In the genomic region with DNA sequence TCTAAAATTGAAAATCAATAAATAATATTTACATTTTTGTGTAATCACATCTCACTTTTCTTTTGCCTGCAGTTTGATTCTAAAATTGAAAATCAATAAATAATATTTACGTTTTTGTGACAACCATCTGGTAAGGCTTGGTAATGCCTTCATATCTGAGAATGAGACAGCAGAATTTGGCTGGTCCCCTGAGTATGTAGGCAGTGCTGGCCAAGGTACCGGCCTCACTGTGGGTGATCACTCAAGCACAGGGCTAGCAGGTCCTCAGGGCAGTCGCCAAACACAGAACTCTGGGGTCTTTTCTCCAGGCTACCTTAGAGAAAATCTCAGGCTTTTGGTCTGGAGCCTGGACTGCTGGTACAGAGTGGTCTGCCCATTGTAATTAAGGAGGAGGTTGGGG, we compare ENCODE assay signal across 29 cellular contexts. TPM values are rescaled to one million over a fixed set of nuclear protein-coding genes. Genes with fewer than 3 reads are reported as not detected.
DNase-seq lines count a peak whose midpoint lies in the region; ATAC-seq, FAIRE-seq and TF ChIP-seq lines count a peak whose summit lies in the region.
"Had no signal": no experiment of that assay in that cellular context is flagged by ENCODE, and none has a peak within 500 bp of the region (broad histone marks: within the 10 kb centered on the region; RNA-seq: fewer than 3 reads in every experiment).

No MANE protein-coding gene starts in this region.

- H3K4me3 ChIP-seq in BLaER1 (no peak overlapping the region), HEK293 (ENCODE audit: low read depth, low read length) (no peak overlapping the region), K562 (no peak overlapping the region), mesendoderm (ENCODE audit: low read length) (no peak overlapping the region)
- H3K4me3 ChIP-seq: A549, HAP-1, PC-9, SJSA1 had no signal

- H3K9me1 ChIP-seq in K562 (ENCODE audit: control insufficient read depth, insufficient read depth, low read length) = no peaks in the 10 kb centered on the region

- POLR2A ChIA-PET in HEK293 (lab: Yijun Ruan, JAX) = no interaction called here
- POLR2A ChIA-PET in K562 (lab: Yijun Ruan, JAX) = no interaction called here

- H3K56ac ChIP-seq in mesendoderm (ENCODE audit: low read length) = no peak overlapping the region

- 5% methylated on average over 3 of the region's 3 CpGs for WGBS in K562 (ENCODE audit: insufficient coverage, low coverage, missing lambda C conversion rate)
- no CpG with 5 or more reads among the region's 3 CpGs for WGBS in mesendoderm (ENCODE audit: extremely low coverage, insufficient coverage, low lambda C conversion rate)

- H3K9me3 ChIP-seq in BLaER1 (no peaks in the 10 kb centered on the region), HEK293 (ENCODE audit: control insufficient read depth, insufficient read depth, low read depth, low read length) (no peaks in the 10 kb centered on the region), K562 (replicated peaks; ENCODE audit: control insufficient read depth, insufficient read depth, low read depth, low read length) (no peaks in the 10 kb centered on the region)
- H3K9me3 ChIP-seq: A549, HAP-1, SJSA1 had no signal

- H4K5ac ChIP-seq in mesendoderm (ENCODE audit: low read length) = no peak overlapping the region

- no peak overlapping the region for H3K27ac ChIP-seq in BLaER1
- H3K27ac ChIP-seq in HEK293 (ENCODE audit: extremely low read depth, low read depth, low read length) = no peak overlapping the region
- H3K27ac ChIP-seq in K562 (ENCODE audit: extremely low read depth, low read depth, low read length) = no peak overlapping the region
- H3K27ac ChIP-seq in mesendoderm (ENCODE audit: low read depth, low read length) = no peak overlapping the region
- H3K27ac ChIP-seq: A549, PC-9, SJSA1 had no signal

- peak; percentile 87 for ATAC-seq in K562
- ATAC-seq: A549, Right ventricle myocardium inferior had no signal

- CTCF ChIA-PET in HEK293 (lab: Yijun Ruan, JAX) = no interaction called here
- CTCF ChIA-PET in K562 (lab: Yijun Ruan, JAX; ENCODE audit: low intra/inter-chr PET ratio) = interaction anchor here (0.6 kb wide), 1 partner anchor 17 kb away, joined by 3 read pairs; no protein-coding TSS in a partner anchor

- TF ChIP-seq RAD21 in K562 (CRISPR knock-in tag; conservative IDR thresholded peaks at IDR 0.05 in 1 of 2, IDR thresholded peaks at IDR 0.05 in 1 of 2) = no peak

- no peaks in the 10 kb centered on the region for H3K79me1 ChIP-seq in mesendoderm (ENCODE audit: low read length)

- H4K20me1 ChIP-seq in BLaER1 = no peaks in the 10 kb centered on the region
- H4K20me1 ChIP-seq in K562 (replicated peaks; ENCODE audit: control insufficient read depth, insufficient read depth, low read length) = no peaks in the 10 kb centered on the region

- DNase-seq in K562 (ENCODE audit: extremely low read depth in 1 of 4, low spot score in 3 of 4) (peak in 2 of 4 experiments; percentile 53 to 65), mesendoderm (no peak), NCI-H1930 (lab: John Stamatoyannopoulos, UW) (no peak), NCI-H2029 treated with DMSO at 0.1 percent for 48 hours (lab: John Stamatoyannopoulos, UW) (no peak)
- no peak for DNase-seq in activated naive CD4-positive, alpha-beta T cell treated with anti-CD3 and anti-CD28 coated beads, Interleukin-2, amount 50 U/mL, for 16 hours
- DNase-seq: AML-193; C1 segment of cervical spinal cord; CD4-positive, alpha-beta memory T cell; COR-L47; DMS53; GOT3; IMR-90; NCI-H1092; NCI-H1417 treated with DMSO at 0.1 percent for 48 hours; NCI-H1694 treated with DMSO at 0.1 percent for 48 hours; NCI-H2171 treated with DMSO at 0.1 percent for 48 hours; NCI-H345; NCI-H510A treated with DMSO at 0.1 percent for 48 hours; NK-92 treated with Interleukin-12 subunit alpha and Interleukin-12 subunit beta, amount 100 ng/mL, for 24 hours; PC-9 had no signal

- H2BK5ac ChIP-seq in mesendoderm (ENCODE audit: low read length) = no peak overlapping the region

- TF ChIP-seq POLR2A in K562 (conservative IDR thresholded peaks at IDR 0.05) = no peak

- H4K8ac ChIP-seq in mesendoderm (ENCODE audit: low read depth, low read length) = no peak overlapping the region

- intact Hi-C loops in K562 (cut with micrococcal nuclease) = no loop called here

- in situ Hi-C loops in K562 (cut with MboI) = no loop called here

- peak overlapping the region; percentile 16; the same call in 1 of the 2 replicates for H3K4me2 ChIP-seq in BLaER1
- no peak overlapping the region; the same call in 1 of the 2 replicates for H3K4me2 ChIP-seq in K562 (ENCODE audit: insufficient read depth, low read length)
- H3K4me2 ChIP-seq in mesendoderm (ENCODE audit: low read length) = no peak overlapping the region
- H3K4me2 ChIP-seq: A549, PC-9 had no signal

- no peak overlapping the region for H2AK5ac ChIP-seq in mesendoderm (ENCODE audit: low read length)

- TF ChIP-seq EP300 in K562 (IDR thresholded peaks at IDR 0.05; ENCODE audit: low read length) = no peak

- H3K27me3 ChIP-seq in BLaER1 (no peaks in the 10 kb centered on the region), K562 (ENCODE audit: control insufficient read depth in 2 of 2, insufficient read depth in 2 of 2, low read length in 2 of 2) (no peaks in the 10 kb centered on the region), mesendoderm (ENCODE audit: insufficient read depth, low read length, poor library complexity) (no peaks in the 10 kb centered on the region)
- H3K27me3 ChIP-seq: SJSA1 had no signal

- peaks cover 9% of the 10 kb centered on the region for H3K36me3 ChIP-seq in BLaER1
- no peaks in the 10 kb centered on the region for H3K36me3 ChIP-seq in HEK293 (ENCODE audit: control insufficient read depth in 2 of 2, insufficient read depth in 1 of 2, low read length in 2 of 2)
- no peaks in the 10 kb centered on the region for H3K36me3 ChIP-seq in K562 (ENCODE audit: control insufficient read depth, insufficient read depth, low read length)
- H3K36me3 ChIP-seq in mesendoderm (ENCODE audit: control insufficient read depth, insufficient read depth, low read length) = no peaks in the 10 kb centered on the region
- H3K36me3 ChIP-seq: HAP-1, SJSA1 had no signal

- H3K4ac ChIP-seq in mesendoderm (ENCODE audit: low read depth, low read length) = no peak overlapping the region

- H3K18ac ChIP-seq in mesendoderm (ENCODE audit: low read length) = no peak overlapping the region

- peak overlapping the region; percentile 21 for H2BK120ac ChIP-seq in mesendoderm (ENCODE audit: low read depth, low read length)

- H2AFZ ChIP-seq in K562 (ENCODE audit: low read depth, low read length) = peak overlapping the region; percentile 72
- H2AFZ ChIP-seq: PC-9 had no signal

- no peaks in the 10 kb centered on the region for H3K79me2 ChIP-seq in K562 (ENCODE audit: control insufficient read depth, insufficient read depth, low read length)
- no peaks in the 10 kb centered on the region for H3K79me2 ChIP-seq in mesendoderm (ENCODE audit: control insufficient read depth, insufficient read depth, low read length)

- H3K23ac ChIP-seq in mesendoderm (ENCODE audit: low read length) = no peak overlapping the region

- FAIRE-seq in K562 (lab: Jason Lieb, UNC) = peak; percentile 46
- FAIRE-seq: A549 had no signal

- TF ChIP-seq CTCF in HEK293 (tag by site-specific recombination; IDR thresholded peaks at IDR 0.05) (no peak), K562 (IDR thresholded peaks at IDR 0.05 in 2 of 3, conservative IDR thresholded peaks at IDR 0.05 in 1 of 3; ENCODE audit: insufficient read depth in 2 of 3, low read depth in 1 of 3, low read length in 3 of 3) (no peak)

- H2BK15ac ChIP-seq in mesendoderm (replicated peaks; ENCODE audit: low read depth) = no peak overlapping the region

- no TSS peak for BruUV-seq in K562 (replicated peaks; lab: Mats Ljungman, UMichigan)

- H3K9ac ChIP-seq in BLaER1 (no peak overlapping the region), K562 (ENCODE audit: insufficient read depth in 1 of 2, low read depth in 2 of 2, low read length in 2 of 2) (no peak overlapping the region), mesendoderm (ENCODE audit: low read length) (no peak overlapping the region)

- H3K4me1 ChIP-seq in BLaER1 (peaks cover 4% of the 10 kb centered on the region), HEK293 (ENCODE audit: control insufficient read depth, insufficient read depth, low read length) (no peaks in the 10 kb centered on the region), K562 (replicated peaks in 1 of 2; ENCODE audit: control insufficient read depth in 2 of 2, insufficient read depth in 2 of 2, low read length in 2 of 2) (peaks cover 5 to 8% of the 10 kb centered on the region in 2 experiments; a peak in 3 of 5 replicates), mesendoderm (ENCODE audit: control insufficient read depth, low read depth, low read length) (no peaks in the 10 kb centered on the region)
- H3K4me1 ChIP-seq: A549, HAP-1, SJSA1 had no signal

RNA-seq across cellular contexts. Expression of gene RTP3, which starts 26.2 kb away (rescaled TPM):
- not detected in 2 replicates for total RNA-seq in K562 (2011; cell fraction: chromatin; rRNA removed; ENCODE audit: low replicate concordance)
- total RNA-seq in K562 (2011; cell fraction: nucleolus; rRNA removed) = not detected in 2 replicates
- not detected in 2 replicates for total RNA-seq in K562 (2011; cell fraction: nucleoplasm; rRNA removed)
- total RNA-seq in K562 (2014; rRNA removed) (not detected in 2 replicates), K562 (2014; rRNA removed; fragmentation: Illumina TruSeq; extraction: Trizol) (not detected in 2 replicates), K562 (2015; rRNA removed; fragmentation: Illumina TruSeq; extraction: Trizol) (not detected in 2 replicates), K562 (2021) (not detected in 2 replicates)
- polyA plus RNA-seq in K562 (2011; rRNA removed) (not detected in 2 replicates), K562 (2014; fragmentation: Illumina TruSeq; extraction: Trizol) (not detected in 2 replicates), K562 (2014; fragmentation: Nextera tagmentation; extraction: Ambion mirVana) (not detected), K562 (2014; rRNA removed) (not detected in 2 replicates)
- polyA plus RNA-seq in K562 (2011; cell fraction: cytosol; rRNA removed) = 0.04 TPM in 1 of 2 replicates, not detected in the other
- polyA plus RNA-seq in K562 (2011; cell fraction: nucleus; rRNA removed) = not detected in 2 replicates
- polyA plus RNA-seq in K562 (2012) = 0.08 TPM in 1 of 2 replicates, not detected in the other
- polyA minus RNA-seq in K562 (2011; rRNA and poly(A)+ RNA removed) = not detected in 2 replicates
- not detected in 2 replicates for polyA minus RNA-seq in K562 (2011; cell fraction: cytosol; rRNA and poly(A)+ RNA removed)
- polyA minus RNA-seq in K562 (2011; cell fraction: nucleus; rRNA and poly(A)+ RNA removed) = not detected in 2 replicates
- polyA plus RNA-seq in mesendoderm (2013, experiment 1 of 2) = 0.10 TPM
- polyA plus RNA-seq in mesendoderm (2013, experiment 2 of 2) = 0.11 TPM
- total RNA-seq: CD4-positive, alpha-beta memory T cell; Daoy; G401; PC-9; Right ventricle myocardium inferior; RPMI7951; SJSA1 had no signal
- polyA plus RNA-seq: A549; CD4-positive, alpha-beta memory T cell had no signal

RNA-seq across cellular contexts. Expression of gene LRRC2, which starts 42.1 kb away (rescaled TPM):
- total RNA-seq in K562 (2011; cell fraction: chromatin; rRNA removed; ENCODE audit: low replicate concordance) = not detected in 2 replicates
- total RNA-seq in K562 (2011; cell fraction: nucleolus; rRNA removed) = not detected in 2 replicates
- total RNA-seq in K562 (2011; cell fraction: nucleoplasm; rRNA removed) = not detected in 2 replicates
- total RNA-seq in K562 (2014; rRNA removed) (not detected in 2 replicates), K562 (2014; rRNA removed; fragmentation: Illumina TruSeq; extraction: Trizol) (not detected in 2 replicates), K562 (2015; rRNA removed; fragmentation: Illumina TruSeq; extraction: Trizol) (0.04 TPM in 1 of 2 replicates, not detected in the other), K562 (2021) (not detected in 2 replicates)
- polyA plus RNA-seq in K562 (2011; rRNA removed) (0.04 and 0.07 TPM in 2 replicates), K562 (2014; fragmentation: Illumina TruSeq; extraction: Trizol) (0.01 TPM in 1 of 2 replicates, not detected in the other), K562 (2014; fragmentation: Nextera tagmentation; extraction: Ambion mirVana) (under 1 TPM in 1 of 2 experiments, not detected in 1; 0.04 TPM), K562 (2014; rRNA removed) (0.01 TPM in 1 of 2 replicates, not detected in the other)
- polyA plus RNA-seq in K562 (2011; cell fraction: cytosol; rRNA removed) = not detected in 2 replicates
- polyA plus RNA-seq in K562 (2011; cell fraction: nucleus; rRNA removed) = not detected in 2 replicates
- 0.03 and 0.17 TPM in 2 replicates for polyA plus RNA-seq in K562 (2012)
- not detected in 2 replicates for polyA minus RNA-seq in K562 (2011; rRNA and poly(A)+ RNA removed)
- not detected in 2 replicates for polyA minus RNA-seq in K562 (2011; cell fraction: cytosol; rRNA and poly(A)+ RNA removed)
- not detected in 2 replicates for polyA minus RNA-seq in K562 (2011; cell fraction: nucleus; rRNA and poly(A)+ RNA removed)
- 3.4 TPM for polyA plus RNA-seq in mesendoderm (2013, experiment 1 of 2)
- 3.4 TPM for polyA plus RNA-seq in mesendoderm (2013, experiment 2 of 2)
- total RNA-seq: G401 had no signal
- polyA plus RNA-seq: A549 had no signal

RNA-seq across cellular contexts. Expression of gene LTF, which starts 59.3 kb away (rescaled TPM):
- total RNA-seq in K562 (2011; cell fraction: chromatin; rRNA removed; ENCODE audit: low replicate concordance) = not detected in 2 replicates
- not detected in 2 replicates for total RNA-seq in K562 (2011; cell fraction: nucleolus; rRNA removed)
- not detected in 2 replicates for total RNA-seq in K562 (2011; cell fraction: nucleoplasm; rRNA removed)
- 0.08 TPM in 1 of 2 replicates, not detected in the other for total RNA-seq in K562 (2014; rRNA removed)
- total RNA-seq in K562 (2014; rRNA removed; fragmentation: Illumina TruSeq; extraction: Trizol) = not detected in 2 replicates
- 0.08 TPM in 1 of 2 replicates, not detected in the other for total RNA-seq in K562 (2015; rRNA removed; fragmentation: Illumina TruSeq; extraction: Trizol)
- total RNA-seq in K562 (2021) = 0.07 and 0.13 TPM in 2 replicates
- not detected in 2 replicates for polyA plus RNA-seq in K562 (2011; rRNA removed)
- polyA plus RNA-seq in K562 (2011; cell fraction: cytosol; rRNA removed) = not detected in 2 replicates
- polyA plus RNA-seq in K562 (2011; cell fraction: nucleus; rRNA removed) = not detected in 2 replicates
- polyA plus RNA-seq in K562 (2012) = 0.53 TPM in 1 of 2 replicates, not detected in the other
- polyA plus RNA-seq in K562 (2014; fragmentation: Illumina TruSeq; extraction: Trizol) = not detected in 2 replicates
- not detected for polyA plus RNA-seq in K562 (2014; fragmentation: Nextera tagmentation; extraction: Ambion mirVana)
- polyA plus RNA-seq in K562 (2014; rRNA removed) = 0.71 TPM in 1 of 2 replicates, not detected in the other
- polyA minus RNA-seq in K562 (2011; rRNA and poly(A)+ RNA removed) = not detected in 2 replicates
- polyA minus RNA-seq in K562 (2011; cell fraction: cytosol; rRNA and poly(A)+ RNA removed) = not detected in 2 replicates
- polyA minus RNA-seq in K562 (2011; cell fraction: nucleus; rRNA and poly(A)+ RNA removed) = not detected in 2 replicates
- polyA plus RNA-seq in mesendoderm (2013, experiment 1 of 2) = 0.39 TPM
- 0.36 TPM for polyA plus RNA-seq in mesendoderm (2013, experiment 2 of 2)
- total RNA-seq: CD4-positive, alpha-beta memory T cell; Daoy; G401; IMR-90; PC-9 had no signal
- polyA plus RNA-seq: A549; CD4-positive, alpha-beta memory T cell; IMR-90 had no signal
